Comparison of ENCODE assay signal across 20 cellular contexts in genomic region chr9:91502913-91503649, GRCh38.
"Had no signal": no experiment of that assay in that cellular context is flagged by ENCODE, and none has a peak within 500 bp of the region (broad histone marks: within the 10 kb centered on the region; RNA-seq: fewer than 3 reads in every experiment).

No MANE protein-coding gene starts in this region.

- FAIRE-seq: islet of Langerhans had no signal

- ATAC-seq: activated naive CD4-positive, alpha-beta T cell treated with anti-CD3 and anti-CD28 coated beads, Interleukin-2, amount 50 U/mL, for 72 hours; left cardiac atrium; natural killer cell; sciatic nerve had no signal

- H3K36me3 ChIP-seq: cardiac muscle cell, thyroid gland had no signal

- H3K9me3 Mint-ChIP-seq: activated naive CD4-positive, alpha-beta T cell treated with anti-CD3 and anti-CD28 coated beads, Interleukin-2, amount 50 U/mL, for 72 hours; activated T-cell treated with anti-CD3 and anti-CD28 coated beads, Interleukin-2, amount 50 U/mL, for 72 hours; natural killer cell; T-helper 1 cell treated with Interleukin-12 subunit alpha and Interleukin-12 subunit beta and Interleukin-4 antibody, amounts not matched to agents 30 μg/mL and 1 μg/mL, for 36 hours had no signal

- H3K27ac ChIP-seq: cardiac muscle cell, parathyroid adenoma, thyroid gland had no signal

- H3K4me3 Mint-ChIP-seq: activated T-cell treated with anti-CD3 and anti-CD28 coated beads, Interleukin-2, amount 50 U/mL, for 72 hours; natural killer cell; stimulated activated naive B cell treated with anti-CD40 and anti-IgM and Interleukin-4, amounts not matched to agents 10 μg/mL and 1 μg/mL and 100 μg/mL, for 72 hours; T-helper 1 cell treated with Interleukin-12 subunit alpha and Interleukin-12 subunit beta and Interleukin-4 antibody, amounts not matched to agents 30 μg/mL and 1 μg/mL, for 36 hours had no signal

- H3K27ac Mint-ChIP-seq: activated naive CD4-positive, alpha-beta T cell treated with anti-CD3 and anti-CD28 coated beads, Interleukin-2, amount 50 U/mL, for 72 hours; activated T-cell treated with anti-CD3 and anti-CD28 coated beads, Interleukin-2, amount 50 U/mL, for 72 hours; natural killer cell; stimulated activated naive B cell treated with anti-CD40 and anti-IgM and Interleukin-4, amounts not matched to agents 10 μg/mL and 1 μg/mL and 100 μg/mL, for 72 hours; T-helper 1 cell treated with Interleukin-12 subunit alpha and Interleukin-12 subunit beta and Interleukin-4 antibody, amounts not matched to agents 30 μg/mL and 1 μg/mL, for 36 hours had no signal

- H3K79me2 ChIP-seq: parathyroid adenoma had no signal

- H3K4me1 ChIP-seq: parathyroid adenoma, thyroid gland had no signal

- H3K4me1 Mint-ChIP-seq: natural killer cell had no signal

- H3K27me3 ChIP-seq: cardiac muscle cell, thyroid gland had no signal

- DNase-seq: activated CD4-positive, alpha-beta T cell treated with anti-CD3 and anti-CD28 coated beads for 4 hours; activated gamma-delta T cell; activated T-cell treated with anti-CD3 and anti-CD28 coated beads, Interleukin-2, amount 50 U/mL, for 72 hours; amniotic stem cell; dermis blood vessel endothelial cell; effector memory CD4-positive, alpha-beta T cell; foreskin fibroblast; hippocampal formation; left cardiac atrium; mesendoderm; natural killer cell; stimulated activated CD4-positive, alpha-beta T cell treated with anti-CD3 and anti-CD28 coated beads, Interleukin-4, amount 100 ng/mL, for 24 hours; stimulated activated naive B cell treated with anti-CD40 and anti-IgM and Interleukin-4, amounts not matched to agents 10 μg/mL and 1 μg/mL and 100 μg/mL, for 72 hours; thyroid gland had no signal

- H2AFZ ChIP-seq: parathyroid adenoma had no signal

- H3K9me3 ChIP-seq: thyroid gland had no signal

- H3K4me3 ChIP-seq: cardiac muscle cell, thyroid gland had no signal

- H3K36me3 Mint-ChIP-seq: activated naive CD4-positive, alpha-beta T cell treated with anti-CD3 and anti-CD28 coated beads, Interleukin-2, amount 50 U/mL, for 72 hours; natural killer cell; stimulated activated naive B cell treated with anti-CD40 and anti-IgM and Interleukin-4, amounts not matched to agents 10 μg/mL and 1 μg/mL and 100 μg/mL, for 72 hours had no signal
